In the genomic region with DNA sequence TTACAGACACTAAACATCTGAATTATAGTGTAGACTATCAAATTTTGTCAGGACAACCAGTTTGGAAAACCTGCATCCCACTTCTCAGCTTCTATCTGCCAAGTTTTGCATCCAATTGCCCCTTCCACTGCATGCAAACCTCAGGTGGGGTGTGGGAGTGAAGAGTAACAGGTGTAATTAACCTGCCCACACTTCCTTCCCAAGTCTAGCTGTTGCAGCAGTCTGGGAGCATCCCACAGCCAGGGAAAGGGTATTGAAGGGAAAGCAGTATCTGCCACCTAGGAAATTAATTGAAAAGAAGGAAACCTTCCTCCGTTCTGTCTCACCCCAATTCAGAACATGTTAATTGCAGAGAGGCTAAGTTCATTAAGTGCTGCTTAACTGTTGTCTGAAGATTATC, we compare ENCODE assay signal across 34 cellular contexts.
"Had no signal": no experiment of that assay in that cellular context is flagged by ENCODE, and none has a peak within 500 bp of the region (broad histone marks: within the 10 kb centered on the region; RNA-seq: fewer than 3 reads in every experiment).

No MANE protein-coding gene starts in this region.

- H3K27me3 ChIP-seq: adrenal gland, body of pancreas, MG63, SJCRH30 had no signal

- H3K4me3 Mint-ChIP-seq: activated CD4-positive, alpha-beta T cell treated with anti-CD3 and anti-CD28 coated beads, Interleukin-2, amount 10 ng/mL, durations not matched to agents 24 days and 14 days; activated CD8-positive, alpha-beta T cell treated with anti-CD3 and anti-CD28 coated beads, Interleukin-2, amount 10 ng/mL, durations not matched to agents 7 days and 5 days; activated naive CD4-positive, alpha-beta T cell treated with anti-CD3 and anti-CD28 coated beads for 36 hours; activated T-cell treated with anti-CD3 and anti-CD28 coated beads, Interleukin-2, amount 50 U/mL, for 4 hours; activated T-helper 1 cell treated with anti-CD3 and anti-CD28 coated beads, Interleukin-12 subunit alpha, Interleukin-12 subunit beta, Interleukin-2, Interleukin-4 antibody, amounts not matched to agents 30 ng/mL and 10 ng/mL and 1 ng/mL, durations not matched to agents 14 hours and 24 hours and 36 hours had no signal

- H2AFZ ChIP-seq: PC-9 had no signal

- H3K4me1 ChIP-seq: adrenal gland, body of pancreas, SJCRH30 had no signal

- H3K4me2 ChIP-seq: PC-9 had no signal

- H3K9me3 Mint-ChIP-seq: activated naive CD4-positive, alpha-beta T cell treated with anti-CD3 and anti-CD28 coated beads for 36 hours; activated T-helper 1 cell treated with anti-CD3 and anti-CD28 coated beads, Interleukin-12 subunit alpha, Interleukin-12 subunit beta, Interleukin-2, Interleukin-4 antibody, amounts not matched to agents 30 ng/mL and 10 ng/mL and 1 ng/mL, durations not matched to agents 14 hours and 24 hours and 36 hours had no signal

- ATAC-seq: activated CD8-positive, alpha-beta T cell treated with anti-CD3 and anti-CD28 coated beads, Interleukin-2, amount 10 ng/mL, durations not matched to agents 7 days and 5 days; activated naive CD4-positive, alpha-beta T cell treated with anti-CD3 and anti-CD28 coated beads, Interleukin-2, amount 50 U/mL, for 72 hours; activated T-cell treated with anti-CD3 and anti-CD28 coated beads, Interleukin-2, amount 50 U/mL, for 4 hours; body of pancreas had no signal

- H3K36me3 ChIP-seq: adrenal gland, MG63, SJCRH30, WERI-Rb-1 had no signal

- H3K27ac ChIP-seq: adrenal gland, body of pancreas, PC-9, SJCRH30, SK-N-MC, WERI-Rb-1 had no signal

- DNase-seq: activated CD4-positive, alpha-beta T cell treated with anti-CD3 and anti-CD28 coated beads for 1 hour; activated CD4-positive, alpha-beta T cell treated with anti-CD3 and anti-CD28 coated beads, Interleukin-2, amount 10 ng/mL, durations not matched to agents 24 days and 14 days; activated CD4-positive, alpha-beta T cell treated with anti-CD3 and anti-CD28 coated beads, Interleukin-2, amount 50 U/mL, for 4 hours; activated CD4-positive, CD25-positive, alpha-beta regulatory T cell; activated CD8-positive, alpha-beta memory T cell treated with anti-CD3 and anti-CD28 coated beads, Interleukin-2, amount 50 U/mL, for 4 hours; activated CD8-positive, alpha-beta T cell treated with anti-CD3 and anti-CD28 coated beads, Interleukin-2, amount 10 ng/mL, durations not matched to agents 7 days and 5 days; activated gamma-delta T cell treated with Interleukin-2 at 50 U/mL for 16 hours; activated naive CD4-positive, alpha-beta T cell treated with anti-CD3 and anti-CD28 coated beads for 36 hours; activated T-cell treated with anti-CD3 and anti-CD28 coated beads for 4 hours; activated T-cell treated with anti-CD3 and anti-CD28 coated beads, Interleukin-2, amount 50 U/mL, for 4 hours; adrenal gland; body of pancreas; Karpas-422; KBM-7; MG63; NCI-H1105 treated with DMSO at 0.1 percent for 48 hours; NCI-H1436; NCI-H1694; NCI-H1930; NCI-H2081 treated with DMSO at 0.1 percent for 48 hours; NCI-H345; NCI-H510A; NCI-H748 treated with DMSO at 0.1 percent for 48 hours; PC-9; SHP77; SJCRH30; T1000; WERI-Rb-1 had no signal

- FAIRE-seq: astrocyte, bronchial epithelial cell, RCC 7860 had no signal

- H3K27ac Mint-ChIP-seq: activated CD4-positive, alpha-beta T cell treated with anti-CD3 and anti-CD28 coated beads, Interleukin-2, amount 10 ng/mL, durations not matched to agents 24 days and 14 days; activated CD8-positive, alpha-beta T cell treated with anti-CD3 and anti-CD28 coated beads, Interleukin-2, amount 10 ng/mL, durations not matched to agents 7 days and 5 days; activated naive CD4-positive, alpha-beta T cell treated with anti-CD3 and anti-CD28 coated beads for 36 hours; activated naive CD4-positive, alpha-beta T cell treated with anti-CD3 and anti-CD28 coated beads, Interleukin-2, amount 50 U/mL, for 72 hours; activated T-helper 1 cell treated with anti-CD3 and anti-CD28 coated beads, Interleukin-12 subunit alpha, Interleukin-12 subunit beta, Interleukin-2, Interleukin-4 antibody, amounts not matched to agents 30 ng/mL and 10 ng/mL and 1 ng/mL, durations not matched to agents 14 hours and 24 hours and 36 hours had no signal

- H3K4me3 ChIP-seq: adrenal gland, body of pancreas, MG63, PC-9, SJCRH30, SK-N-MC had no signal

- H3K4me1 Mint-ChIP-seq: activated CD4-positive, alpha-beta T cell treated with anti-CD3 and anti-CD28 coated beads, Interleukin-2, amount 10 ng/mL, durations not matched to agents 24 days and 14 days had no signal

- H3K9me3 ChIP-seq: adrenal gland, MG63, SJCRH30 had no signal

- H3K36me3 Mint-ChIP-seq: activated naive CD4-positive, alpha-beta T cell treated with anti-CD3 and anti-CD28 coated beads, Interleukin-2, amount 50 U/mL, for 72 hours had no signal

- H3K27me3 Mint-ChIP-seq: activated CD4-positive, alpha-beta T cell treated with anti-CD3 and anti-CD28 coated beads, Interleukin-2, amount 10 ng/mL, durations not matched to agents 24 days and 14 days had no signal
